In the genomic region with DNA sequence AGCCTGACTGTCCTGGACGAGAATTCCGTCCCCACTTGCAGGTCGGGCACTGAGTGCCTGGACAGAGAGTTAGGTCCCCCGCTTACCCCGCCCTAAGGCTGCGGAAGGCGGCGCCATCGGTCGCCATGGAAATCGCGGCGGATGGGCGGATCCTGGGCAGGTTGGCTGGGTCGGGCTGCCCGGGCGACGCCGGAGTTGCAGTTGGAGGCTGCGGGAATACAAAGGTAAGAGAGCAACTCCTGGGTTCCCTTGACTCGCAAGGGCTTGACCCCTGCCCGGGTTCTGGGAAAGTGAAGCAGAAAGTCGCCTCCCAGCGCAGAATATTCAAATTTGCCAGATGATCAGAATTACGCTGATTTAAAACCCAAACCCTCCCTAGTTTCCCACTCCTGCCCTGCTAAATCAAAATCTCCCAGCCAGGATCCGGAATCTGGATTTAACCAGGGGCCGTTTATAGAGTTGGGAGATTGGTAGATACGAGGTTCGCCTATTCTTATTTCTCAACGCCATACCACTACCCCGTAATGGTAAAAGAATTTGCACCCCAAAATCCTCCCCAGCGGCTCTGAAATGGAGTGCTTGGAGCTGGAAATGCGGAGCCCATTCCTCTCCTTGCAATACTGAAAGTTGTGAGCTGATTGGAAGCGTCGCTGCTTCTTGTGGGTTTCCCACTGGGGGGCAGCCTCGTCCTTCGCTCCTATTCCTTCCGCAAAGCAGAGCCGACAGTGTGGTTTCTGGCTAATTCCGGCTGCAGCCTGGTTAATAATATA, we compare ENCODE assay signal across 2 cellular contexts.
A peak's percentile ranks its signal among the peaks of the same experiment; 100 is the strongest.
TF ChIP-seq lines count a peak whose summit lies in the region.

No MANE protein-coding gene starts in this region.

TF ChIP-seq in H1, 55 proteins besides CTCF, POLR2A, EP300 and RAD21 (continues in another document):
- TF ChIP-seq PHF8 (conservative IDR thresholded peaks at IDR 0.05; ENCODE audit: low read depth, low read length): no peak; the same call in 1 of the 2 replicates
- TF ChIP-seq CEBPB (IDR thresholded peaks at IDR 0.05; ENCODE audit: low read depth, low read length): no peak
- no peak for TF ChIP-seq SP4 (IDR thresholded peaks at IDR 0.05; ENCODE audit: low read length)
- TF ChIP-seq, protein P1, sequence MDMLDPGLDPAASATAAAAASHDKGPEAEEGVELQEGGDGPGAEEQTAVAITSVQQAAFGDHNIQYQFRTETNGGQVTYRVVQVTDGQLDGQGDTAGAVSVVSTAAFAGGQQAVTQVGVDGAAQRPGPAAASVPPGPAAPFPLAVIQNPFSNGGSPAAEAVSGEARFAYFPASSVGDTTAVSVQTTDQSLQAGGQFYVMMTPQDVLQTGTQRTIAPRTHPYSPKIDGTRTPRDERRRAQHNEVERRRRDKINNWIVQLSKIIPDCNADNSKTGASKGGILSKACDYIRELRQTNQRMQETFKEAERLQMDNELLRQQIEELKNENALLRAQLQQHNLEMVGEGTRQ (IDR thresholded peaks at IDR 0.05; ENCODE audit: low read length): no peak
- no peak for TF ChIP-seq FOSL1 (IDR thresholded peaks at IDR 0.05; ENCODE audit: insufficient read depth, low read depth, low read length)
- no peak for TF ChIP-seq GABPA (IDR thresholded peaks at IDR 0.05; ENCODE audit: borderline replicate concordance, insufficient read depth, low read length)
- TF ChIP-seq, protein P2, sequence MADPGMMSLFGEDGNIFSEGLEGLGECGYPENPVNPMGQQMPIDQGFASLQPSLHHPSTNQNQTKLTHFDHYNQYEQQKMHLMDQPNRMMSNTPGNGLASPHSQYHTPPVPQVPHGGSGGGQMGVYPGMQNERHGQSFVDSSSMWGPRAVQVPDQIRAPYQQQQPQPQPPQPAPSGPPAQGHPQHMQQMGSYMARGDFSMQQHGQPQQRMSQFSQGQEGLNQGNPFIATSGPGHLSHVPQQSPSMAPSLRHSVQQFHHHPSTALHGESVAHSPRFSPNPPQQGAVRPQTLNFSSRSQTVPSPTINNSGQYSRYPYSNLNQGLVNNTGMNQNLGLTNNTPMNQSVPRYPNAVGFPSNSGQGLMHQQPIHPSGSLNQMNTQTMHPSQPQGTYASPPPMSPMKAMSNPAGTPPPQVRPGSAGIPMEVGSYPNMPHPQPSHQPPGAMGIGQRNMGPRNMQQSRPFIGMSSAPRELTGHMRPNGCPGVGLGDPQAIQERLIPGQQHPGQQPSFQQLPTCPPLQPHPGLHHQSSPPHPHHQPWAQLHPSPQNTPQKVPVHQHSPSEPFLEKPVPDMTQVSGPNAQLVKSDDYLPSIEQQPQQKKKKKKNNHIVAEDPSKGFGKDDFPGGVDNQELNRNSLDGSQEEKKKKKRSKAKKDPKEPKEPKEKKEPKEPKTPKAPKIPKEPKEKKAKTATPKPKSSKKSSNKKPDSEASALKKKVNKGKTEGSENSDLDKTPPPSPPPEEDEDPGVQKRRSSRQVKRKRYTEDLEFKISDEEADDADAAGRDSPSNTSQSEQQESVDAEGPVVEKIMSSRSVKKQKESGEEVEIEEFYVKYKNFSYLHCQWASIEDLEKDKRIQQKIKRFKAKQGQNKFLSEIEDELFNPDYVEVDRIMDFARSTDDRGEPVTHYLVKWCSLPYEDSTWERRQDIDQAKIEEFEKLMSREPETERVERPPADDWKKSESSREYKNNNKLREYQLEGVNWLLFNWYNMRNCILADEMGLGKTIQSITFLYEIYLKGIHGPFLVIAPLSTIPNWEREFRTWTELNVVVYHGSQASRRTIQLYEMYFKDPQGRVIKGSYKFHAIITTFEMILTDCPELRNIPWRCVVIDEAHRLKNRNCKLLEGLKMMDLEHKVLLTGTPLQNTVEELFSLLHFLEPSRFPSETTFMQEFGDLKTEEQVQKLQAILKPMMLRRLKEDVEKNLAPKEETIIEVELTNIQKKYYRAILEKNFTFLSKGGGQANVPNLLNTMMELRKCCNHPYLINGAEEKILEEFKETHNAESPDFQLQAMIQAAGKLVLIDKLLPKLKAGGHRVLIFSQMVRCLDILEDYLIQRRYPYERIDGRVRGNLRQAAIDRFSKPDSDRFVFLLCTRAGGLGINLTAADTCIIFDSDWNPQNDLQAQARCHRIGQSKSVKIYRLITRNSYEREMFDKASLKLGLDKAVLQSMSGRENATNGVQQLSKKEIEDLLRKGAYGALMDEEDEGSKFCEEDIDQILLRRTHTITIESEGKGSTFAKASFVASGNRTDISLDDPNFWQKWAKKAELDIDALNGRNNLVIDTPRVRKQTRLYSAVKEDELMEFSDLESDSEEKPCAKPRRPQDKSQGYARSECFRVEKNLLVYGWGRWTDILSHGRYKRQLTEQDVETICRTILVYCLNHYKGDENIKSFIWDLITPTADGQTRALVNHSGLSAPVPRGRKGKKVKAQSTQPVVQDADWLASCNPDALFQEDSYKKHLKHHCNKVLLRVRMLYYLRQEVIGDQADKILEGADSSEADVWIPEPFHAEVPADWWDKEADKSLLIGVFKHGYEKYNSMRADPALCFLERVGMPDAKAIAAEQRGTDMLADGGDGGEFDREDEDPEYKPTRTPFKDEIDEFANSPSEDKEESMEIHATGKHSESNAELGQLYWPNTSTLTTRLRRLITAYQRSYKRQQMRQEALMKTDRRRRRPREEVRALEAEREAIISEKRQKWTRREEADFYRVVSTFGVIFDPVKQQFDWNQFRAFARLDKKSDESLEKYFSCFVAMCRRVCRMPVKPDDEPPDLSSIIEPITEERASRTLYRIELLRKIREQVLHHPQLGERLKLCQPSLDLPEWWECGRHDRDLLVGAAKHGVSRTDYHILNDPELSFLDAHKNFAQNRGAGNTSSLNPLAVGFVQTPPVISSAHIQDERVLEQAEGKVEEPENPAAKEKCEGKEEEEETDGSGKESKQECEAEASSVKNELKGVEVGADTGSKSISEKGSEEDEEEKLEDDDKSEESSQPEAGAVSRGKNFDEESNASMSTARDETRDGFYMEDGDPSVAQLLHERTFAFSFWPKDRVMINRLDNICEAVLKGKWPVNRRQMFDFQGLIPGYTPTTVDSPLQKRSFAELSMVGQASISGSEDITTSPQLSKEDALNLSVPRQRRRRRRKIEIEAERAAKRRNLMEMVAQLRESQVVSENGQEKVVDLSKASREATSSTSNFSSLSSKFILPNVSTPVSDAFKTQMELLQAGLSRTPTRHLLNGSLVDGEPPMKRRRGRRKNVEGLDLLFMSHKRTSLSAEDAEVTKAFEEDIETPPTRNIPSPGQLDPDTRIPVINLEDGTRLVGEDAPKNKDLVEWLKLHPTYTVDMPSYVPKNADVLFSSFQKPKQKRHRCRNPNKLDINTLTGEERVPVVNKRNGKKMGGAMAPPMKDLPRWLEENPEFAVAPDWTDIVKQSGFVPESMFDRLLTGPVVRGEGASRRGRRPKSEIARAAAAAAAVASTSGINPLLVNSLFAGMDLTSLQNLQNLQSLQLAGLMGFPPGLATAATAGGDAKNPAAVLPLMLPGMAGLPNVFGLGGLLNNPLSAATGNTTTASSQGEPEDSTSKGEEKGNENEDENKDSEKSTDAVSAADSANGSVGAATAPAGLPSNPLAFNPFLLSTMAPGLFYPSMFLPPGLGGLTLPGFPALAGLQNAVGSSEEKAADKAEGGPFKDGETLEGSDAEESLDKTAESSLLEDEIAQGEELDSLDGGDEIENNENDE (IDR thresholded peaks at IDR 0.05; ENCODE audit: insufficient replicate concordance, low read length): no peak
- peak; percentile 76 for TF ChIP-seq ASH2L (IDR thresholded peaks at IDR 0.05; ENCODE audit: low read length)
- TF ChIP-seq JUND (IDR thresholded peaks at IDR 0.05; ENCODE audit: low read length): peak; percentile 23; the same call in 1 of the 2 replicates
- TF ChIP-seq, protein P3, sequence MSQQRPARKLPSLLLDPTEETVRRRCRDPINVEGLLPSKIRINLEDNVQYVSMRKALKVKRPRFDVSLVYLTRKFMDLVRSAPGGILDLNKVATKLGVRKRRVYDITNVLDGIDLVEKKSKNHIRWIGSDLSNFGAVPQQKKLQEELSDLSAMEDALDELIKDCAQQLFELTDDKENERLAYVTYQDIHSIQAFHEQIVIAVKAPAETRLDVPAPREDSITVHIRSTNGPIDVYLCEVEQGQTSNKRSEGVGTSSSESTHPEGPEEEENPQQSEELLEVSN (IDR thresholded peaks at IDR 0.05): no peak
- no peak for TF ChIP-seq YY1 (IDR thresholded peaks at IDR 0.05; ENCODE audit: low read depth, low read length)
- no peak for TF ChIP-seq BCL11A (IDR thresholded peaks at IDR 0.05; ENCODE audit: low read depth in 2 of 2, low read length in 2 of 2)

TF ChIP-seq in HepG2, 621 proteins besides CTCF, POLR2A, EP300 and RAD21 (continues in another document):
- TF ChIP-seq MED13 (CRISPR knock-in tag; IDR thresholded peaks at IDR 0.05): no peak
- TF ChIP-seq SRSF4 (IDR thresholded peaks at IDR 0.05; ENCODE audit: low read depth, low read length, poor library complexity, severe bottlenecking): no peak
- no peak for TF ChIP-seq SIX4 (CRISPR knock-in tag; IDR thresholded peaks at IDR 0.05)
- peak; percentile 50 for TF ChIP-seq ASH2L (IDR thresholded peaks at IDR 0.05; ENCODE audit: insufficient read length, low read depth, low read length)
- peak; percentile 69 for TF ChIP-seq ZMYM4 (CRISPR knock-in tag; IDR thresholded peaks at IDR 0.05)
- TF ChIP-seq, protein P4, sequence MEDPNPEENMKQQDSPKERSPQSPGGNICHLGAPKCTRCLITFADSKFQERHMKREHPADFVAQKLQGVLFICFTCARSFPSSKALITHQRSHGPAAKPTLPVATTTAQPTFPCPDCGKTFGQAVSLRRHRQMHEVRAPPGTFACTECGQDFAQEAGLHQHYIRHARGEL (CRISPR knock-in tag; IDR thresholded peaks at IDR 0.05): no peak
- TF ChIP-seq KAT2B (IDR thresholded peaks at IDR 0.05; ENCODE audit: borderline replicate concordance, low read depth, low read length): no peak
- 0 out of 2 replicates have a peak, but pooled peaks have one; percentile 25 for TF ChIP-seq ZNF501 (CRISPR knock-in tag; IDR thresholded peaks at IDR 0.05)
- TF ChIP-seq, protein P5, sequence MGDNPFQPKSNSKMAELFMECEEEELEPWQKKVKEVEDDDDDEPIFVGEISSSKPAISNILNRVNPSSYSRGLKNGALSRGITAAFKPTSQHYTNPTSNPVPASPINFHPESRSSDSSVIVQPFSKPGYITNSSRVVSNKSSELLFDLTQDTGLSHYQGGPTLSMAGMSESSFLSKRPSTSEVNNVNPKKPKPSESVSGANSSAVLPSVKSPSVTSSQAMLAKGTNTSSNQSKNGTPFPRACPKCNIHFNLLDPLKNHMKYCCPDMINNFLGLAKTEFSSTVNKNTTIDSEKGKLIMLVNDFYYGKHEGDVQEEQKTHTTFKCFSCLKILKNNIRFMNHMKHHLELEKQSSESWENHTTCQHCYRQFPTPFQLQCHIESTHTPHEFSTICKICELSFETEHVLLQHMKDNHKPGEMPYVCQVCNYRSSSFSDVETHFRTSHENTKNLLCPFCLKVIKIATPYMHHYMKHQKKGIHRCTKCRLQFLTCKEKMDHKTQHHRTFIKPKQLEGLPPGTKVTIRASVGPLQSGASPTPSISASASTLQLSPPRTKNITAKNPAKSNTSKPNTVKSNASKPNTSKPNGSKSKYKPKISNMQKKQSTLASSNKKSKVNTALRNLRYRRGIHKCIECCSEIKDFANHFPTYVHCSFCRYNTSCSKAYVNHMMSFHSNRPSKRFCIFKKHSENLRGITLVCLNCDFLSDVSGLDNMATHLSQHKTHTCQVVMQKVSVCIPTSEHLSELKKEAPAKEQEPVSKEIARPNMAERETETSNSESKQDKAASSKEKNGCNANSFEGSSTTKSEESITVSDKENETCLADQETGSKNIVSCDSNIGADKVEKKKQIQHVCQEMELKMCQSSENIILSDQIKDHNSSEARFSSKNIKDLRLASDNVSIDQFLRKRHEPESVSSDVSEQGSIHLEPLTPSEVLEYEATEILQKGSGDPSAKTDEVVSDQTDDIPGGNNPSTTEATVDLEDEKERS (CRISPR knock-in tag; IDR thresholded peaks at IDR 0.05): no peak
- TF ChIP-seq ZNF343 (CRISPR knock-in tag; IDR thresholded peaks at IDR 0.05): no peak
- no peak for TF ChIP-seq CENPT (CRISPR knock-in tag; IDR thresholded peaks at IDR 0.05; ENCODE audit: low read depth)
- TF ChIP-seq, protein P6, sequence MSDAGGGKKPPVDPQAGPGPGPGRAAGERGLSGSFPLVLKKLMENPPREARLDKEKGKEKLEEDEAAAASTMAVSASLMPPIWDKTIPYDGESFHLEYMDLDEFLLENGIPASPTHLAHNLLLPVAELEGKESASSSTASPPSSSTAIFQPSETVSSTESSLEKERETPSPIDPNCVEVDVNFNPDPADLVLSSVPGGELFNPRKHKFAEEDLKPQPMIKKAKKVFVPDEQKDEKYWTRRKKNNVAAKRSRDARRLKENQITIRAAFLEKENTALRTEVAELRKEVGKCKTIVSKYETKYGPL (CRISPR knock-in tag; IDR thresholded peaks at IDR 0.05): no peak
- peak; percentile 46 for TF ChIP-seq KLF12 (CRISPR knock-in tag; IDR thresholded peaks at IDR 0.05; ENCODE audit: borderline replicate concordance)
- 0 out of 2 replicates have a peak, but pooled peaks have one; percentile 11 for TF ChIP-seq SPEN (CRISPR knock-in tag; IDR thresholded peaks at IDR 0.05; ENCODE audit: low read depth)
- no peak for TF ChIP-seq ZNF709 (CRISPR knock-in tag; IDR thresholded peaks at IDR 0.05)
- no peak for TF ChIP-seq ZNF552 (CRISPR knock-in tag; IDR thresholded peaks at IDR 0.05; ENCODE audit: borderline replicate concordance)
- TF ChIP-seq PHF8 (CRISPR knock-in tag; IDR thresholded peaks at IDR 0.05): peak; percentile 36; the same call in 1 of the 2 replicates
- TF ChIP-seq KMT2B (CRISPR knock-in tag; IDR thresholded peaks at IDR 0.05): 0 out of 2 replicates have a peak, but pooled peaks have one; percentile 51
- TF ChIP-seq ZBTB7B (CRISPR knock-in tag; IDR thresholded peaks at IDR 0.05): 0 out of 2 replicates have a peak, but pooled peaks have one; percentile 22
- TF ChIP-seq, protein P7, sequence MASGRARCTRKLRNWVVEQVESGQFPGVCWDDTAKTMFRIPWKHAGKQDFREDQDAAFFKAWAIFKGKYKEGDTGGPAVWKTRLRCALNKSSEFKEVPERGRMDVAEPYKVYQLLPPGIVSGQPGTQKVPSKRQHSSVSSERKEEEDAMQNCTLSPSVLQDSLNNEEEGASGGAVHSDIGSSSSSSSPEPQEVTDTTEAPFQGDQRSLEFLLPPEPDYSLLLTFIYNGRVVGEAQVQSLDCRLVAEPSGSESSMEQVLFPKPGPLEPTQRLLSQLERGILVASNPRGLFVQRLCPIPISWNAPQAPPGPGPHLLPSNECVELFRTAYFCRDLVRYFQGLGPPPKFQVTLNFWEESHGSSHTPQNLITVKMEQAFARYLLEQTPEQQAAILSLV (CRISPR knock-in tag; IDR thresholded peaks at IDR 0.05; ENCODE audit: borderline replicate concordance): peak; percentile 19; the same call in 1 of the 2 replicates
- no peak for TF ChIP-seq ZNF24 (IDR thresholded peaks at IDR 0.05)
- TF ChIP-seq TBX2 (CRISPR knock-in tag; IDR thresholded peaks at IDR 0.05; ENCODE audit: borderline replicate concordance): peak; percentile 66
- TF ChIP-seq, protein P8, sequence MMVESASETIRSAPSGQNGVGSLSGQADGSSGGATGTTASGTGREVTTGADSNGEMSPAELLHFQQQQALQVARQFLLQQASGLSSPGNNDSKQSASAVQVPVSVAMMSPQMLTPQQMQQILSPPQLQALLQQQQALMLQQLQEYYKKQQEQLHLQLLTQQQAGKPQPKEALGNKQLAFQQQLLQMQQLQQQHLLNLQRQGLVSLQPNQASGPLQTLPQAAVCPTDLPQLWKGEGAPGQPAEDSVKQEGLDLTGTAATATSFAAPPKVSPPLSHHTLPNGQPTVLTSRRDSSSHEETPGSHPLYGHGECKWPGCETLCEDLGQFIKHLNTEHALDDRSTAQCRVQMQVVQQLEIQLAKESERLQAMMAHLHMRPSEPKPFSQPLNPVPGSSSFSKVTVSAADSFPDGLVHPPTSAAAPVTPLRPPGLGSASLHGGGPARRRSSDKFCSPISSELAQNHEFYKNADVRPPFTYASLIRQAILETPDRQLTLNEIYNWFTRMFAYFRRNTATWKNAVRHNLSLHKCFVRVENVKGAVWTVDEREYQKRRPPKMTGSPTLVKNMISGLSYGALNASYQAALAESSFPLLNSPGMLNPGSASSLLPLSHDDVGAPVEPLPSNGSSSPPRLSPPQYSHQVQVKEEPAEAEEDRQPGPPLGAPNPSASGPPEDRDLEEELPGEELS (CRISPR knock-in tag; IDR thresholded peaks at IDR 0.05): no peak
- TF ChIP-seq SP5 (CRISPR knock-in tag; IDR thresholded peaks at IDR 0.05; ENCODE audit: borderline replicate concordance, low read depth): peak; percentile 39; the same call in 1 of the 2 replicates
- TF ChIP-seq ARNTL (CRISPR knock-in tag; IDR thresholded peaks at IDR 0.05): no peak
